Comparison of ENCODE assay signal across 9 cellular contexts in the genomic region with DNA sequence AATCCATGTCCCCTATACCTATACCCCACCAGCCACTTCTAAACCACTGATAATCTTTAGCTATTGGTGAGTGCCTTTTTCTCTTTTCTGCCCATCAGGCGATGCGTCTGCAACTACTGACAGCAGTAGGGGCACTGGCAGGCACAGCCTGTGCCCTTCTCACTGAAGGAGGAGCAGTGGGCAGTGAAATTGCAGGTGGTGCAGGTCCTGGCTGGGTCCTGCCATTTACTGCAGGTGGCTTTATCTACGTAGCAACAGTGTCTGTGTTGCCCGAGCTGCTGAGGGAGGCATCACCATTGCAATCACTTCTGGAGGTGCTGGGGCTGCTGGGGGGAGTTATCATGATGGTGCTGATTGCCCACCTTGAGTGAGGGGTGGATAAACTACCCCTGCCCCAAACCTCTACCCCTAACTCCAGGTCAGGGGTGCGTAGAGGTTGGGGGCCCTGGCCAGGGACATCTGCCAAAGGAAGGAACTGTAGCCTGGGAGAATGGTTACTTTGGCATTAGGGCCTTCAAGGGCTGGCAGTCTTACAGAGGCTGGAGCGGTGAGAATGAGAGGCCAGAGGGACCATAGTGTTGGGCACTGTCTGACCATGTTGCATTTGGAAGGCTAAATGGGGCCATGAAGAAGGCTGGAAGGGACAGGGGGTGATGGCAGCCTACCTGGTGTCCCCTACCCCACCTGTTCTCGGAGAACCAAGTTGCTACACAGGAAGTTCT. TPM values are rescaled to one million over a fixed set of nuclear protein-coding genes. Genes with fewer than 3 reads are reported as not detected.
DNase-seq lines count a peak whose midpoint lies in the region; ATAC-seq and TF ChIP-seq lines count a peak whose summit lies in the region.
"Had no signal": no experiment of that assay in that cellular context is flagged by ENCODE, and none has a peak within 500 bp of the region (broad histone marks: within the 10 kb centered on the region; RNA-seq: fewer than 3 reads in every experiment).

No MANE protein-coding gene starts in this region.

- peak overlapping the region in 2 of 3 donors; percentile 82 to 89 for H3K27ac Mint-ChIP-seq in CD4-positive, CD25-positive, alpha-beta regulatory T cell

- H3K4me2 ChIP-seq in KMS-11 (peak overlapping the region; percentile 94; the same call in 1 of the 2 replicates), neural cell (ENCODE audit: low read length) (peak overlapping the region; percentile 77)

- H3K79me2 ChIP-seq in KMS-11 (ENCODE audit: insufficient read depth, low read depth): peaks cover 24% of the 10 kb centered on the region
- H3K79me2 ChIP-seq in neural cell (replicated peaks; ENCODE audit: insufficient read depth, low read length): peaks cover 39% of the 10 kb centered on the region

- H3K9me2 ChIP-seq in neural cell (ENCODE audit: insufficient read depth, low read length): no peaks in the 10 kb centered on the region

- H3K9me3 Mint-ChIP-seq in CD4-positive, CD25-positive, alpha-beta regulatory T cell: peaks cover 0 to 3% (median 0%) of the 10 kb centered on the region in 7 donors

- H3K4me1 Mint-ChIP-seq in CD4-positive, CD25-positive, alpha-beta regulatory T cell: peaks cover 4 to 75% (median 46%) of the 10 kb centered on the region in 4 donors

- peaks cover 12% of the 10 kb centered on the region for H3K36me3 Mint-ChIP-seq in CD4-positive, CD25-positive, alpha-beta regulatory T cell

- TF ChIP-seq RAD21 in neural cell (conservative IDR thresholded peaks at IDR 0.05): no peak

- no peak for ATAC-seq in CD4-positive, CD25-positive, alpha-beta regulatory T cell (ENCODE audit: low read depth in 2 of 2)
- ATAC-seq in HG03280 (IDR thresholded peaks at IDR 0.05; ENCODE audit: unreplicated experiment): no peak
- ATAC-seq in HG02571 (IDR thresholded peaks at IDR 0.05; ENCODE audit: unreplicated experiment): no peak
- ATAC-seq in HG03442 (IDR thresholded peaks at IDR 0.05; ENCODE audit: unreplicated experiment): no peak

- TF ChIP-seq EP300 in neural cell (conservative IDR thresholded peaks at IDR 0.05; ENCODE audit: poor library complexity, severe bottlenecking): no peak

- H3K9me3 ChIP-seq in CD4-positive, CD25-positive, alpha-beta regulatory T cell (ENCODE audit: control insufficient read depth in 2 of 2, low read length in 2 of 2): no peaks in the 10 kb centered on the region
- no peaks in the 10 kb centered on the region for H3K9me3 ChIP-seq in neural cell (ENCODE audit: low read length)
- H3K9me3 ChIP-seq: prostate gland had no signal

- peaks cover 19% of the 10 kb centered on the region for H3K36me3 ChIP-seq in CD4-positive, CD25-positive, alpha-beta regulatory T cell (ENCODE audit: control insufficient read depth, insufficient read depth, low read length)
- H3K36me3 ChIP-seq in KMS-11 (ENCODE audit: insufficient read depth): no peaks in the 10 kb centered on the region
- H3K36me3 ChIP-seq in brain microvascular endothelial cell (replicated peaks): peaks cover 29% of the 10 kb centered on the region
- peaks cover 6% of the 10 kb centered on the region for H3K36me3 ChIP-seq in neural cell (ENCODE audit: insufficient read depth, low read length)

- H3K27ac ChIP-seq in CD4-positive, CD25-positive, alpha-beta regulatory T cell (ENCODE audit: insufficient read depth, low read length, poor library complexity, severe bottlenecking): peak overlapping the region; percentile 69
- H3K27ac ChIP-seq in KMS-11 (no peak overlapping the region), brain microvascular endothelial cell (no peak overlapping the region), neural cell (ENCODE audit: low read length) (peak overlapping the region; percentile 71)

- in situ Hi-C loops in brain microvascular endothelial cell (cut with HindIII; ENCODE audit: low pct_ligation_motif_present, low sequenced_read_pairs): no loop called here

- peak overlapping the region; percentile 92 to 100 (median 96) for H3K4me3 Mint-ChIP-seq in CD4-positive, CD25-positive, alpha-beta regulatory T cell

- H3K9ac ChIP-seq in KMS-11 (no peak overlapping the region), neural cell (ENCODE audit: low read length) (peak overlapping the region; percentile 78)

- no peak for DNase-seq in CD4-positive, CD25-positive, alpha-beta regulatory T cell
- DNase-seq in brain microvascular endothelial cell: no peak
- no peak for DNase-seq in NCI-H2196 treated with DMSO at 0.1 percent for 48 hours (lab: John Stamatoyannopoulos, UW; ENCODE audit: unreplicated experiment)

- no peak overlapping the region for H2AFZ ChIP-seq in KMS-11 (ENCODE audit: low read depth)
- no peak overlapping the region for H2AFZ ChIP-seq in neural cell (ENCODE audit: low read depth, low read length)

- peaks cover 59% of the 10 kb centered on the region for H3K4me1 ChIP-seq in CD4-positive, CD25-positive, alpha-beta regulatory T cell (ENCODE audit: control insufficient read depth, insufficient read depth, low read length, poor library complexity, severe bottlenecking)
- H3K4me1 ChIP-seq in KMS-11 (ENCODE audit: low read depth, poor library complexity, severe bottlenecking): peaks cover 35% of the 10 kb centered on the region

- TF ChIP-seq CTCF in KMS-11 (conservative IDR thresholded peaks at IDR 0.05; ENCODE audit: low read depth, low read length) (no peak), brain microvascular endothelial cell (IDR thresholded peaks at IDR 0.05; ENCODE audit: low read depth, low read length, missing control alignments) (no peak), neural cell (IDR thresholded peaks at IDR 0.05; ENCODE audit: poor library complexity, severe bottlenecking) (no peak)

- H3K4me3 ChIP-seq in CD4-positive, CD25-positive, alpha-beta regulatory T cell (ENCODE audit: low read depth, low read length): no peak overlapping the region
- H3K4me3 ChIP-seq in KMS-11 (IDR thresholded peaks at IDR 0.05; ENCODE audit: insufficient read depth, low read depth, low read length) (no peak overlapping the region), brain microvascular endothelial cell (ENCODE audit: low read depth, low read length) (peak overlapping the region; percentile 15), neural cell (ENCODE audit: low read length) (peak overlapping the region; percentile 81)

- H3F3A ChIP-seq in neural cell (ENCODE audit: insufficient read depth, low read length, poor library complexity, severe bottlenecking): no peaks in the 10 kb centered on the region

- H4K20me1 ChIP-seq in KMS-11 (ENCODE audit: insufficient read depth) (no peaks in the 10 kb centered on the region), neural cell (ENCODE audit: insufficient read depth) (no peaks in the 10 kb centered on the region)

- H3K27me3 ChIP-seq in CD4-positive, CD25-positive, alpha-beta regulatory T cell (ENCODE audit: control insufficient read depth, insufficient read depth, low read length): no peaks in the 10 kb centered on the region
- H3K27me3 ChIP-seq in KMS-11 (ENCODE audit: insufficient read depth, low read depth) (no peaks in the 10 kb centered on the region), brain microvascular endothelial cell (replicated peaks) (no peaks in the 10 kb centered on the region), neural cell (ENCODE audit: insufficient read depth, low read depth, low read length) (no peaks in the 10 kb centered on the region)

- H3K27me3 Mint-ChIP-seq in CD4-positive, CD25-positive, alpha-beta regulatory T cell: no peaks in the 10 kb centered on the region

TF ChIP-seq in neural cell, 6 proteins besides CTCF, POLR2A, EP300 and RAD21 (continues in another document):
- TF ChIP-seq TAF1 (IDR thresholded peaks at IDR 0.05; ENCODE audit: low read depth) (no peak), POLR2AphosphoS5 (IDR thresholded peaks at IDR 0.05) (no peak), EZH2 (IDR thresholded peaks at IDR 0.05; ENCODE audit: borderline replicate concordance, insufficient read depth, low read length, poor library complexity, severe bottlenecking) (no peak), MXI1 (conservative IDR thresholded peaks at IDR 0.05; ENCODE audit: poor library complexity, severe bottlenecking) (no peak), SMC3 (conservative IDR thresholded peaks at IDR 0.05; ENCODE audit: poor library complexity) (no peak)

RNA-seq across cellular contexts. Expression of gene HSD17B8, which starts 0.9 kb away (rescaled TPM):
- total RNA-seq in CD4-positive, CD25-positive, alpha-beta regulatory T cell: 8.8 TPM
- 10 to 100 TPM; 33.3 to 53.9 (median 41.9) TPM for polyA plus RNA-seq in CD4-positive, CD25-positive, alpha-beta regulatory T cell
- 7.3 and 10.3 TPM in 2 replicates for polyA plus RNA-seq in neural cell
- 2.2 and 3.4 TPM in 2 replicates for polyA minus RNA-seq in neural cell

RNA-seq across cellular contexts. Expression of gene SLC39A7, which starts 2.9 kb away (rescaled TPM):
- total RNA-seq in CD4-positive, CD25-positive, alpha-beta regulatory T cell: 24.1 TPM
- 10 to 100 TPM; 11.4 to 27.3 (median 20.4) TPM for polyA plus RNA-seq in CD4-positive, CD25-positive, alpha-beta regulatory T cell
- polyA plus RNA-seq in neural cell: 99.8 and 120 TPM in 2 replicates
- polyA minus RNA-seq in neural cell: 54.2 and 63.1 TPM in 2 replicates

RNA-seq across cellular contexts. Expression of gene RXRB, which starts 3.1 kb away (rescaled TPM):
- total RNA-seq in CD4-positive, CD25-positive, alpha-beta regulatory T cell: 62.6 TPM
- 1 to 10 TPM; 7.1 to 8.9 (median 7.2) TPM for polyA plus RNA-seq in CD4-positive, CD25-positive, alpha-beta regulatory T cell
- polyA plus RNA-seq in neural cell: 60.7 and 71.2 TPM in 2 replicates
- polyA minus RNA-seq in neural cell: 27.0 and 29.8 TPM in 2 replicates

RNA-seq across cellular contexts. Expression of gene RING1, which starts 4.7 kb away (rescaled TPM):
- 34.2 TPM for total RNA-seq in CD4-positive, CD25-positive, alpha-beta regulatory T cell
- polyA plus RNA-seq in CD4-positive, CD25-positive, alpha-beta regulatory T cell: 1 to 10 TPM; 4.9 to 6.3 (median 5.5) TPM
- polyA plus RNA-seq in neural cell: 107 and 121 TPM in 2 replicates
- 35.7 and 36.8 TPM in 2 replicates for polyA minus RNA-seq in neural cell

RNA-seq across cellular contexts. Expression of gene COL11A2, which starts 11.3 kb away (rescaled TPM):
- total RNA-seq in CD4-positive, CD25-positive, alpha-beta regulatory T cell: 0.89 TPM
- polyA plus RNA-seq in CD4-positive, CD25-positive, alpha-beta regulatory T cell: under 1 TPM in 2 of 4 donors, not detected in 2; 0.34 to 0.43 TPM
- polyA plus RNA-seq in neural cell: 9.8 and 20.2 TPM in 2 replicates
- polyA minus RNA-seq in neural cell: 2.0 and 2.7 TPM in 2 replicates

Comparison
In these comparisons a context has a peak if more than half of its experiments do, and no peak if none do; other contexts are left out.
1. H3K27ac ChIP-seq: peak in CD4-positive, CD25-positive, alpha-beta regulatory T cell (single experiment) and neural cell (single experiment); none in KMS-11 (single experiment) and brain microvascular endothelial cell (single experiment).
2. H3K4me3 ChIP-seq: peak in brain microvascular endothelial cell (single experiment) and neural cell (single experiment); none in CD4-positive, CD25-positive, alpha-beta regulatory T cell (single experiment) and KMS-11 (single experiment).